Comparison of ENCODE assay signal across 8 cellular contexts in genomic region chr6:3977875-3978711, GRCh38.
DNase-seq lines count a peak whose midpoint lies in the region; ATAC-seq and TF ChIP-seq lines count a peak whose summit lies in the region.

No MANE protein-coding gene starts in this region.

- DNase-seq in A673 (ENCODE audit: low spot score) = peak; percentile 93
- DNase-seq in NCI-H526 treated with DMSO at 0.1 percent for 48 hours (lab: John Stamatoyannopoulos, UW) = peak; percentile 5
- peak; percentile 58 for DNase-seq in activated CD8-positive, alpha-beta memory T cell treated with anti-CD3 and anti-CD28 coated beads for 24 hours
- DNase-seq in erythroblast (lab: John Stamatoyannopoulos, UW) = peak; percentile 65
- DNase-seq in natural killer cell treated with Interleukin-12 subunit alpha and Interleukin-12 subunit beta and Interleukin-15 and Interleukin-18, amount 100 ng/mL, for 72 hours (ENCODE audit: low spot score) = no peak
- peak; percentile 34 for DNase-seq in testis

- peaks cover 7 to 12% of the 10 kb centered on the region in 2 donors for H3K27me3 Mint-ChIP-seq in natural killer cell treated with Interleukin-12 subunit alpha and Interleukin-12 subunit beta and Interleukin-15 and Interleukin-18, amount 100 ng/mL, for 72 hours

- H3K4me3 Mint-ChIP-seq in natural killer cell treated with Interleukin-12 subunit alpha and Interleukin-12 subunit beta and Interleukin-15 and Interleukin-18, amount 100 ng/mL, for 72 hours = no peak overlapping the region

- CTCF ChIA-PET in A673 (lab: Charles Lee) = interaction anchor here (0.5 to 2.3 kb wide), 21 partner anchors 8 to 979 kb away, joined by 3 to 20 read pairs (median 3); partner anchors contain the start of gene FAM50B

- no peaks in the 10 kb centered on the region for H3K27me3 ChIP-seq in A673 (replicated peaks; ENCODE audit: insufficient read depth, low read depth, low read length, poor library complexity)
- no peaks in the 10 kb centered on the region for H3K27me3 ChIP-seq in testis

- ATAC-seq in GM18502 (IDR thresholded peaks at IDR 0.05; ENCODE audit: poor library complexity, unreplicated experiment) (peak; percentile 75), HG02884 (IDR thresholded peaks at IDR 0.05; ENCODE audit: unreplicated experiment) (peak; percentile 91)
- peak; percentile 66 to 79 for ATAC-seq in natural killer cell treated with Interleukin-12 subunit alpha and Interleukin-12 subunit beta and Interleukin-15 and Interleukin-18, amount 100 ng/mL, for 72 hours

- H3K36me3 Mint-ChIP-seq in natural killer cell treated with Interleukin-12 subunit alpha and Interleukin-12 subunit beta and Interleukin-15 and Interleukin-18, amount 100 ng/mL, for 72 hours = peaks cover 5% of the 10 kb centered on the region

- no peaks in the 10 kb centered on the region for H3K9me3 ChIP-seq in A673 (ENCODE audit: low read depth, low read length, poor library complexity, severe bottlenecking)
- no peaks in the 10 kb centered on the region for H3K9me3 ChIP-seq in testis

- no peak overlapping the region for H3K27ac ChIP-seq in A673 (ENCODE audit: low read depth, low read length, poor library complexity, severe bottlenecking)
- no peak overlapping the region for H3K27ac ChIP-seq in testis

- 50 to 54% methylated on average over 16 of the region's 16 CpGs for WGBS in testis, 2 donors

- TF ChIP-seq CTCF in A673 (conservative IDR thresholded peaks at IDR 0.05; ENCODE audit: low read depth, low read length) (peak; percentile 87), testis (IDR thresholded peaks at IDR 0.05) (peak; percentile 33 to 58 (median 34))

- H3K36me3 ChIP-seq in A673 (ENCODE audit: insufficient read depth, low read length, poor library complexity, severe bottlenecking) (no peaks in the 10 kb centered on the region), testis (ENCODE audit: low read depth, missing control alignments) (no peaks in the 10 kb centered on the region)

- H3K4me1 ChIP-seq in A673 (ENCODE audit: insufficient read depth, low read length, poor library complexity, severe bottlenecking) = no peaks in the 10 kb centered on the region
- no peaks in the 10 kb centered on the region for H3K4me1 ChIP-seq in testis

- no peaks in the 10 kb centered on the region for H3K9me3 Mint-ChIP-seq in natural killer cell treated with Interleukin-12 subunit alpha and Interleukin-12 subunit beta and Interleukin-15 and Interleukin-18, amount 100 ng/mL, for 72 hours

- H3K4me3 ChIP-seq in A673 (ENCODE audit: low read depth, low read length, poor library complexity, severe bottlenecking) (no peak overlapping the region), testis (no peak overlapping the region)

- TF ChIP-seq POLR2A in erythroblast (IDR thresholded peaks at IDR 0.05; ENCODE audit: low read length) (no peak), testis (IDR thresholded peaks at IDR 0.05) (no peak)

- intact Hi-C loops in A673 (cut with micrococcal nuclease; ENCODE audit: unreplicated experiment) = loop anchor here (1.0 to 5.0 kb wide), 4 partner anchors 91 to 701 kb away; partner anchors contain the start of gene FAM50B
- intact Hi-C loops in testis (cut with DNase I; ENCODE audit: low total_unique reads) = no loop called here

- no peak overlapping the region for H3K27ac Mint-ChIP-seq in natural killer cell treated with Interleukin-12 subunit alpha and Interleukin-12 subunit beta and Interleukin-15 and Interleukin-18, amount 100 ng/mL, for 72 hours

- H3K4me1 Mint-ChIP-seq in natural killer cell treated with Interleukin-12 subunit alpha and Interleukin-12 subunit beta and Interleukin-15 and Interleukin-18, amount 100 ng/mL, for 72 hours (ENCODE audit: low read depth in 2 of 2) = peaks cover 7 to 8% of the 10 kb centered on the region in 2 donors

- POLR2A ChIA-PET in A673 (lab: Charles Lee; ENCODE audit: low non-redundant PET) = interaction anchor here (0.5 kb wide), 1 partner anchor 889 kb away, joined by 5 read pairs; no protein-coding TSS in a partner anchor

- no TSS peak for BruUV-seq in A673 (replicated peaks; lab: Mats Ljungman, UMichigan)
